In the genomic region with DNA sequence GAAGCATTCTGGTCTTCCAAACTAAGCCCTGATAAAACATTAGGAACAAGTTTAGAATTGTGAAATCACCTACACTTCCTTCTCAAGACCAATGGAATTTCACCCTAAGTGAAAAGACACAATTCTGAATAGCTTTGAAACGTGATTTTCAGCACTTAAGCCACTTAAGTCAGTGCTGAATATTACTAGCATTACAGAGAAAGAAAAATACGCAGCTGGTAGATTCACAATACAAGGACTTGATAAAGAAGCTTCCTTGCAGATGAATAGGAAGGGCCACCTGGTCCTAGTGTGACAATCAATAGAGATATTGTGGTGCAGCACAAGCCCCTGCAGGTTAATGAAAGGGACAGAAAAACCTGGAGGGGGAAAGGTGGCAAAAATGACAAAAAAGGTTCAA, we compare ENCODE assay signal across 22 cellular contexts.
DNase-seq lines count a peak whose midpoint lies in the region; ATAC-seq and TF ChIP-seq lines count a peak whose summit lies in the region.
"Had no signal": no experiment of that assay in that cellular context is flagged by ENCODE, and none has a peak within 500 bp of the region (broad histone marks: within the 10 kb centered on the region; RNA-seq: fewer than 3 reads in every experiment).

No MANE protein-coding gene starts in this region.

- H4K5ac ChIP-seq in mesendoderm (ENCODE audit: low read length), result no peak overlapping the region

- H3K4me3 ChIP-seq in iPS DF 6.9 (ENCODE audit: low read length), result no peak overlapping the region
- no peak overlapping the region for H3K4me3 ChIP-seq in upper lobe of right lung
- H3K4me3 ChIP-seq in mesendoderm (ENCODE audit: low read length), result no peak overlapping the region
- H3K4me3 ChIP-seq: PC-9, SJSA1 had no signal

- no peaks in the 10 kb centered on the region for H3K36me3 ChIP-seq in iPS DF 6.9 (ENCODE audit: control insufficient read depth, insufficient read depth, low read length)
- no peaks in the 10 kb centered on the region for H3K36me3 ChIP-seq in upper lobe of right lung
- no peaks in the 10 kb centered on the region for H3K36me3 ChIP-seq in mesendoderm (ENCODE audit: control insufficient read depth, insufficient read depth, low read length)
- H3K36me3 ChIP-seq: SJSA1 had no signal

- WGBS in iPS DF 6.9 (ENCODE audit: insufficient coverage, insufficient read length), result no CpG with 5 or more reads among the region's 2 CpGs
- no CpG with 5 or more reads among the region's 2 CpGs for WGBS in mesendoderm (ENCODE audit: extremely low coverage, insufficient coverage, low lambda C conversion rate)

- H2BK15ac ChIP-seq in mesendoderm (replicated peaks; ENCODE audit: low read depth), result no peak overlapping the region

- no peak overlapping the region for H3K23ac ChIP-seq in mesendoderm (ENCODE audit: low read length)

- ATAC-seq in upper lobe of right lung (peak; percentile 30), GM19455 (IDR thresholded peaks at IDR 0.05; ENCODE audit: unreplicated experiment) (no peak)
- ATAC-seq: HCT116, Right ventricle myocardium inferior had no signal

- H3K27ac ChIP-seq in iPS DF 6.9 (ENCODE audit: low read length) (no peak overlapping the region), upper lobe of right lung (no peak overlapping the region), mesendoderm (ENCODE audit: low read depth, low read length) (no peak overlapping the region)
- H3K27ac ChIP-seq: 22Rv1, PC-9, SJSA1 had no signal

- H3K27me3 ChIP-seq in iPS DF 6.9 (ENCODE audit: control insufficient read depth, insufficient read depth, low read length) (no peaks in the 10 kb centered on the region), upper lobe of right lung (no peaks in the 10 kb centered on the region), mesendoderm (ENCODE audit: insufficient read depth, low read length, poor library complexity) (no peaks in the 10 kb centered on the region)
- H3K27me3 ChIP-seq: SJSA1 had no signal

- H3K9me3 ChIP-seq in iPS DF 6.9 (ENCODE audit: control insufficient read depth, insufficient read depth, low read length), result no peaks in the 10 kb centered on the region
- no peaks in the 10 kb centered on the region for H3K9me3 ChIP-seq in upper lobe of right lung
- H3K9me3 ChIP-seq: SJSA1 had no signal

- intact Hi-C loops in upper lobe of right lung (cut with DNase I), result no loop called here

- no peak overlapping the region for H2BK5ac ChIP-seq in mesendoderm (ENCODE audit: low read length)

- no peak overlapping the region for H3K9ac ChIP-seq in mesendoderm (ENCODE audit: low read length)

- no peak overlapping the region for H2BK120ac ChIP-seq in mesendoderm (ENCODE audit: low read depth, low read length)

- H3K79me1 ChIP-seq in mesendoderm (ENCODE audit: low read length), result no peaks in the 10 kb centered on the region

- no peak overlapping the region for H3K18ac ChIP-seq in mesendoderm (ENCODE audit: low read length)

- no peak overlapping the region for H3K4ac ChIP-seq in mesendoderm (ENCODE audit: low read depth, low read length)

- H2AK5ac ChIP-seq in mesendoderm (ENCODE audit: low read length), result no peak overlapping the region

- no peak overlapping the region for H3K4me2 ChIP-seq in mesendoderm (ENCODE audit: low read length)
- H3K4me2 ChIP-seq: PC-9 had no signal

- H4K8ac ChIP-seq in mesendoderm (ENCODE audit: low read depth, low read length), result no peak overlapping the region

- DNase-seq in NCI-H2081 (lab: John Stamatoyannopoulos, UW) (peak; percentile 16), NCI-H2081 treated with DMSO at 0.1 percent for 48 hours (lab: John Stamatoyannopoulos, UW) (no peak), NCI-H146 treated with DMSO at 0.1 percent for 48 hours (lab: John Stamatoyannopoulos, UW; ENCODE audit: unreplicated experiment) (peak; percentile 99), iPS DF 6.9 (ENCODE audit: low read depth, low spot score) (peak; percentile 22), upper lobe of right lung (no peak), mesendoderm (no peak)
- DNase-seq in activated CD4-positive, alpha-beta T cell treated with anti-CD3 and anti-CD28 coated beads, Interleukin-2, amount 50 U/mL, for 4 hours, result no peak
- DNase-seq: DMS153, GOT3, NCI-H1048, NCI-H1417 treated with DMSO at 0.1 percent for 48 hours, NCI-H2029, NCI-H2171 treated with DMSO at 0.1 percent for 48 hours, NCI-H345, NCI-H510A treated with DMSO at 0.1 percent for 48 hours, NCI-H82, PC-9 had no signal

- no peak for TF ChIP-seq CTCF in upper lobe of right lung (IDR thresholded peaks at IDR 0.05)

- no peak overlapping the region for H3K56ac ChIP-seq in mesendoderm (ENCODE audit: low read length)

- H3K79me2 ChIP-seq in mesendoderm (ENCODE audit: control insufficient read depth, insufficient read depth, low read length), result no peaks in the 10 kb centered on the region

- H3K4me1 ChIP-seq in iPS DF 6.9 (ENCODE audit: control insufficient read depth, insufficient read depth, low read length), result no peaks in the 10 kb centered on the region
- H3K4me1 ChIP-seq in upper lobe of right lung, result no peaks in the 10 kb centered on the region
- no peaks in the 10 kb centered on the region for H3K4me1 ChIP-seq in mesendoderm (ENCODE audit: control insufficient read depth, low read depth, low read length)
- H3K4me1 ChIP-seq: SJSA1 had no signal

Comparison
In these comparisons a context has a peak if more than half of its experiments do, and no peak if none do; other contexts are left out.
1. DNase-seq: peak in NCI-H2081 (2 of 2), NCI-H146 treated with DMSO at 0.1 percent for 48 hours (single experiment) and iPS DF 6.9 (single experiment); none in NCI-H2081 treated with DMSO at 0.1 percent for 48 hours (single experiment), upper lobe of right lung (single experiment), activated CD4-positive, alpha-beta T cell treated with anti-CD3 and anti-CD28 coated beads, Interleukin-2, amount 50 U/mL, for 4 hours (0 of 2) and mesendoderm (single experiment).